In genomic region chr13:94712287-94712811, GRCh38 we compare ENCODE assay signal across 8 cellular contexts. TPM values are rescaled to one million over a fixed set of nuclear protein-coding genes. Genes with fewer than 3 reads are reported as not detected.
DNase-seq lines count a peak whose midpoint lies in the region; ATAC-seq and TF ChIP-seq lines count a peak whose summit lies in the region.

Gene SOX21, minus strand, starts transcription at chr13:94712545. Its CDS starts 496 bp downstream, at chr13:94712049.

- TF ChIP-seq CTCF in GM06990 (IDR thresholded peaks at IDR 0.05; ENCODE audit: insufficient read depth, low read length, poor library complexity, severe bottlenecking) = no peak
- no peak for TF ChIP-seq CTCF in ovary (IDR thresholded peaks at IDR 0.05)

- H3K9me3 ChIP-seq in ectodermal cell (ENCODE audit: control insufficient read depth, low read length) (no peaks in the 10 kb centered on the region), ovary (no peaks in the 10 kb centered on the region)

- peak; percentile 26 for DNase-seq in GM06990 (ENCODE audit: extremely low read depth, insufficient read length)
- DNase-seq in NCI-H345 (lab: John Stamatoyannopoulos, UW) = peak; percentile 84
- no peak for DNase-seq in ovary
- no peak for DNase-seq in GM19240 (ENCODE audit: insufficient read length, low spot score)
- no peak for DNase-seq in effector CD4-positive, alpha-beta T cell

- no peak for ATAC-seq in HG03378 (IDR thresholded peaks at IDR 0.05; ENCODE audit: unreplicated experiment)
- no peak for ATAC-seq in HG03457 (IDR thresholded peaks at IDR 0.05; ENCODE audit: unreplicated experiment)

- peaks cover 3% of the 10 kb centered on the region for H3K27me3 ChIP-seq in GM06990 (replicated peaks; ENCODE audit: control insufficient read depth, insufficient read depth, low read length)
- H3K27me3 ChIP-seq in ectodermal cell (ENCODE audit: control insufficient read depth, insufficient read depth, low read length, poor library complexity, severe bottlenecking) = peaks cover 41% of the 10 kb centered on the region
- H3K27me3 ChIP-seq in ovary = no peaks in the 10 kb centered on the region

- H3K36me3 ChIP-seq in GM06990 (ENCODE audit: control insufficient read depth, insufficient read depth, low read length) (no peaks in the 10 kb centered on the region), ectodermal cell (ENCODE audit: control insufficient read depth, insufficient read depth, low read length) (peaks cover 4% of the 10 kb centered on the region), ovary (no peaks in the 10 kb centered on the region)

- H3K27ac ChIP-seq in ectodermal cell (ENCODE audit: insufficient read depth, low read depth, low read length, poor library complexity, severe bottlenecking) (no peak within 1 kb of the TSS), ovary (no peak within 1 kb of the TSS)

- no peak for TF ChIP-seq EP300 in ovary (IDR thresholded peaks at IDR 0.05)

- intact Hi-C loops in ovary (cut with DNase I) = no loop called here

- no peak for TF ChIP-seq POLR2A in ovary (IDR thresholded peaks at IDR 0.05)

- H3K4me1 ChIP-seq in ectodermal cell (ENCODE audit: control insufficient read depth, insufficient read depth, low read length) = peaks cover 25% of the 10 kb centered on the region
- peaks cover 5% of the 10 kb centered on the region for H3K4me1 ChIP-seq in ovary (ENCODE audit: insufficient read depth)

- H3K4me3 ChIP-seq in GM06990 (replicated peaks; ENCODE audit: low read depth, low read length) = no peak within 1 kb of the TSS
- peak within 1 kb of the TSS; percentile 81 for H3K4me3 ChIP-seq in ectodermal cell (ENCODE audit: insufficient read depth, low read depth, low read length)
- H3K4me3 ChIP-seq in ovary = peak within 1 kb of the TSS; percentile 2

- WGBS in ectodermal cell, 2 experiments = 0 to 1% methylated on average over 38 of the region's 38 CpGs
- WGBS in ovary, 3 donors = 1% methylated on average over 37 to 38 of the region's 38 CpGs

RNA-seq across cellular contexts. Expression of gene SOX21, which starts in this region (rescaled TPM):
- polyA plus RNA-seq in ectodermal cell (2013, experiment 1 of 4) = 44.4 TPM
- 71.5 TPM for polyA plus RNA-seq in ectodermal cell (2013, experiment 2 of 4)
- 71.1 TPM for polyA plus RNA-seq in ectodermal cell (2013, experiment 3 of 4)
- 74.5 TPM for polyA plus RNA-seq in ectodermal cell (2013, experiment 4 of 4)
- total RNA-seq in ovary = not detected
- under 1 TPM in 1 of 2 donors, not detected in 1; 0.02 TPM for polyA plus RNA-seq in ovary

Comparison
In these comparisons a context has a peak if more than half of its experiments do, and no peak if none do; other contexts are left out.
1. DNase-seq: peak in GM06990 (single experiment) and NCI-H345 (single experiment); none in ovary (0 of 5), GM19240 (single experiment) and effector CD4-positive, alpha-beta T cell (single experiment).